ENCODE assay signal across 1 cellular context in the genomic region with DNA sequence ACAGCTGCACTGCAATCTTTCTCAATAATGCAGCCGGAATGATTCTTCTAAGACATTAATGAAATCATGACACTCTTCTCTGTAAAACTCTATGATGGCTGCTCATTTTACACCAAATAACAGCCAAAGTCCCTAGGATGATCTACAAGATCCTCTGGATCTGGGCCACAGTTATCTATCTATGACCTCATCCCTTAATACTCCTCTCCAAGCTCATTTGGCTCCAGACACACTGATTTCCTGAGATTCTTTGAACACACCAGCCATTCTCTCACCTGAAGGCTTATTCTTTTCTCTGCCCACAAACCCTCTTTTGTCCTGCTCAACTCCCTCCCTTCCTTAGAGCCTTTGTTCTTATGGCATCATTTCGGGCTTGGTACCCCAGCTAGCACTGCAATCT.
TF ChIP-seq lines count a peak whose summit lies in the region.

No MANE protein-coding gene starts in this region.

TF ChIP-seq in IMR-90, 13 proteins besides CTCF, POLR2A, EP300 and RAD21 (continued from another document):
- TF ChIP-seq CHD1 (IDR thresholded peaks at IDR 0.05; ENCODE audit: low read depth, low read length) = no peak
- TF ChIP-seq FOS (IDR thresholded peaks at IDR 0.05; ENCODE audit: low read depth, low read length) = no peak
- TF ChIP-seq MXI1 (IDR thresholded peaks at IDR 0.05; ENCODE audit: borderline replicate concordance, low read depth, low read length) = no peak
- no peak for TF ChIP-seq CEBPB (IDR thresholded peaks at IDR 0.05; ENCODE audit: low read depth, low read length)
- TF ChIP-seq, protein P1, sequence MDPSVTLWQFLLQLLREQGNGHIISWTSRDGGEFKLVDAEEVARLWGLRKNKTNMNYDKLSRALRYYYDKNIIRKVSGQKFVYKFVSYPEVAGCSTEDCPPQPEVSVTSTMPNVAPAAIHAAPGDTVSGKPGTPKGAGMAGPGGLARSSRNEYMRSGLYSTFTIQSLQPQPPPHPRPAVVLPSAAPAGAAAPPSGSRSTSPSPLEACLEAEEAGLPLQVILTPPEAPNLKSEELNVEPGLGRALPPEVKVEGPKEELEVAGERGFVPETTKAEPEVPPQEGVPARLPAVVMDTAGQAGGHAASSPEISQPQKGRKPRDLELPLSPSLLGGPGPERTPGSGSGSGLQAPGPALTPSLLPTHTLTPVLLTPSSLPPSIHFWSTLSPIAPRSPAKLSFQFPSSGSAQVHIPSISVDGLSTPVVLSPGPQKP (IDR thresholded peaks at IDR 0.05; ENCODE audit: borderline replicate concordance, low read depth, low read length) = no peak
- TF ChIP-seq, protein P2, sequence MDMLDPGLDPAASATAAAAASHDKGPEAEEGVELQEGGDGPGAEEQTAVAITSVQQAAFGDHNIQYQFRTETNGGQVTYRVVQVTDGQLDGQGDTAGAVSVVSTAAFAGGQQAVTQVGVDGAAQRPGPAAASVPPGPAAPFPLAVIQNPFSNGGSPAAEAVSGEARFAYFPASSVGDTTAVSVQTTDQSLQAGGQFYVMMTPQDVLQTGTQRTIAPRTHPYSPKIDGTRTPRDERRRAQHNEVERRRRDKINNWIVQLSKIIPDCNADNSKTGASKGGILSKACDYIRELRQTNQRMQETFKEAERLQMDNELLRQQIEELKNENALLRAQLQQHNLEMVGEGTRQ (IDR thresholded peaks at IDR 0.05; ENCODE audit: low read depth, low read length) = no peak
- TF ChIP-seq RCOR1 (IDR thresholded peaks at IDR 0.05; ENCODE audit: insufficient replicate concordance, low read length) = no peak
- no peak for TF ChIP-seq SMC3 (IDR thresholded peaks at IDR 0.05; ENCODE audit: low read depth, low read length)
- no peak for TF ChIP-seq MAZ (IDR thresholded peaks at IDR 0.05; ENCODE audit: borderline replicate concordance, low read depth, low read length)
- no peak for TF ChIP-seq BHLHE40 (IDR thresholded peaks at IDR 0.05; ENCODE audit: low read depth, low read length)
- no peak for TF ChIP-seq MAFK (IDR thresholded peaks at IDR 0.05; ENCODE audit: low read depth, low read length)
TF ChIP-seq in IMR-90: peak in this region for 0.
